8 cellular contexts compared by ENCODE assay signal in the genomic region with DNA sequence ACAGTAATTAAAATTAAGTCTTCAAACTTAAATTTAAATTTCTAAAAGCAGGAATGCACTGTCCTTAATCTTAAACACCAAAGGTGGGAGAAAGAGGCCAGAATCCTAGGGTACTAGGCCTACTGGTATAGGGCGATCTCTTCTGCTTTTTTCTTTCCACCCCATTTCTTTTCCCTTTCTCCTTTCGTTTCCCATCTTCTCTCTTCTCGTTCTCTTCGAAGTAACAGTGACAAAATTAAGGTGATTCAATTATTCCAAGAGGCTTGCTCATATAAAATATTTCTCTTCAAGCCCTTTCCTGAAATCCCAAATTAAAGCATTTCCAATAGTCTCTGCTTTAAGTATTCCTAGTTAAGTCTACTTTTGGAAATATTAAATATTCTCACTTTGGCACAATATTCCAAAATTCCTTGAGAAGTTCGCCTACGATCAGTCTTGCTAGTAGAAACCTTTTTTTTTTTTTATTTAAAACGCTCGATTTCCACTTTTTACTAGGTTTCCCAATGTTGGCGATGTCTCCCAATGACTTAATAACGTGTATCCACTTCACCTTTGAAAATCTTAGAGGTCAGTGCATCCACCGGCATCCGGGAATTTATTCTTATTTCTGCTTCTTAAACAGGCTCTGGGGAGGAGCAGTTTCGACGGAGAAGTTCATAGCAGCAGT. TPM values are rescaled to one million over a fixed set of nuclear protein-coding genes. Genes with fewer than 3 reads are reported as not detected.
DNase-seq lines count a peak whose midpoint lies in the region; ATAC-seq and TF ChIP-seq lines count a peak whose summit lies in the region.

No MANE protein-coding gene starts in this region.

- no peak for TF ChIP-seq CTCF in SK-N-SH (IDR thresholded peaks at IDR 0.05)

- WGBS in SK-N-SH (ENCODE audit: low lambda C conversion rate): 34% methylated on average over 14 of the region's 14 CpGs

- peaks cover 30% of the 10 kb centered on the region for H3K4me1 Mint-ChIP-seq in activated T-helper 17 cell treated with anti-CD3 and anti-CD28 coated beads, Interleukin-2, amount 50 U/mL, for 72 hours
- H3K4me1 Mint-ChIP-seq in immature natural killer cell: peaks cover 44 to 51% of the 10 kb centered on the region in 2 donors

- no peak for DNase-seq in SK-N-SH
- no peak for DNase-seq in immature natural killer cell
- DNase-seq in stimulated activated CD4-positive, alpha-beta T cell treated with anti-CD3 and anti-CD28 coated beads, Interleukin-4, amount 100 ng/mL, for 4 hours: no peak

- H3K79me2 ChIP-seq in SK-N-SH (ENCODE audit: insufficient read depth): peaks cover 36% of the 10 kb centered on the region

- H3K4me2 ChIP-seq in SK-N-SH: peak overlapping the region; percentile 83

- H3K27me3 ChIP-seq in SK-N-SH (ENCODE audit: insufficient read depth) (no peaks in the 10 kb centered on the region), subcutaneous abdominal adipose tissue (ENCODE audit: control insufficient read depth in 5 of 5, insufficient read depth in 4 of 5, low read length in 5 of 5) (no peaks in the 10 kb centered on the region)

- H3K36me3 ChIP-seq in SK-N-SH (replicated peaks in 1 of 2; ENCODE audit: control insufficient read depth in 1 of 2, insufficient read depth in 2 of 2, low read length in 1 of 2) (no peaks in the 10 kb centered on the region), subcutaneous abdominal adipose tissue (ENCODE audit: control insufficient read depth in 5 of 5, insufficient read depth in 5 of 5, low read length in 5 of 5) (no peaks in the 10 kb centered on the region)

- H3K9me3 ChIP-seq in SK-N-SH: no peaks in the 10 kb centered on the region
- H3K9me3 ChIP-seq in subcutaneous abdominal adipose tissue (ENCODE audit: control insufficient read depth in 5 of 5, low read length in 5 of 5): no peaks in the 10 kb centered on the region

- H4K20me1 ChIP-seq in SK-N-SH (ENCODE audit: insufficient read depth): peaks cover 32% of the 10 kb centered on the region

- peak overlapping the region; percentile 69 to 89 for H3K4me3 ChIP-seq in SK-N-SH (ENCODE audit: low read depth in 2 of 2, low read length in 1 of 2)
- peak overlapping the region; percentile 64 to 90 (median 69) for H3K4me3 ChIP-seq in subcutaneous abdominal adipose tissue (ENCODE audit: low read depth in 1 of 5, low read length in 5 of 5)

- peaks cover 11% of the 10 kb centered on the region for H3K36me3 Mint-ChIP-seq in activated T-helper 17 cell treated with anti-CD3 and anti-CD28 coated beads, Interleukin-2, amount 50 U/mL, for 72 hours (ENCODE audit: low read depth)
- H3K36me3 Mint-ChIP-seq in immature natural killer cell: no peaks in the 10 kb centered on the region

- no peak for ATAC-seq in SK-N-SH treated with all-trans-retinoic acid at 6 μM for 48 hours
- ATAC-seq in activated T-helper 17 cell treated with anti-CD3 and anti-CD28 coated beads, Interleukin-2, amount 50 U/mL, for 72 hours (replicated peaks): no peak
- ATAC-seq in GM21447 (IDR thresholded peaks at IDR 0.05; ENCODE audit: unreplicated experiment): no peak
- ATAC-seq in HG02759 (IDR thresholded peaks at IDR 0.05; ENCODE audit: unreplicated experiment): no peak

- CTCF ChIA-PET in SK-N-SH (lab: Yijun Ruan, JAX): no interaction called here

- H3F3A ChIP-seq in SK-N-SH (replicated peaks; ENCODE audit: insufficient read depth): peaks cover 24% of the 10 kb centered on the region

- no peaks in the 10 kb centered on the region for H3K9me2 ChIP-seq in SK-N-SH

- peak overlapping the region; percentile 76; the same call in 1 of the 2 replicates for H3K9ac ChIP-seq in SK-N-SH
- H3K9ac ChIP-seq in subcutaneous abdominal adipose tissue (ENCODE audit: low read length in 5 of 5): peak overlapping the region; percentile 3 to 79 (median 60)

- no peak for TF ChIP-seq RAD21 in SK-N-SH (IDR thresholded peaks at IDR 0.05; ENCODE audit: low read length)

- H3K27ac ChIP-seq in SK-N-SH (ENCODE audit: low read depth in 2 of 2, low read length in 1 of 2): peak overlapping the region; percentile 89 to 95
- peak overlapping the region; percentile 92 for H3K27ac ChIP-seq in subcutaneous abdominal adipose tissue (ENCODE audit: low read depth, low read length)

- H3K9me3 Mint-ChIP-seq in activated T-helper 17 cell treated with anti-CD3 and anti-CD28 coated beads, Interleukin-2, amount 50 U/mL, for 72 hours: no peaks in the 10 kb centered on the region
- H3K9me3 Mint-ChIP-seq in immature natural killer cell: no peaks in the 10 kb centered on the region

- TF ChIP-seq EP300 in SK-N-SH (IDR thresholded peaks at IDR 0.05; ENCODE audit: borderline replicate concordance in 1 of 2, low read depth in 1 of 2, low read length in 1 of 2): no peak

- POLR2A ChIA-PET in SK-N-SH (lab: Yijun Ruan, JAX): no interaction called here

- peak overlapping the region; percentile 96 for H2AFZ ChIP-seq in SK-N-SH (ENCODE audit: low read depth)

- H3K4me1 ChIP-seq in SK-N-SH (ENCODE audit: control insufficient read depth in 1 of 2, insufficient read depth in 2 of 2, low read depth in 1 of 2, low read length in 1 of 2) (peaks cover 14 to 15% of the 10 kb centered on the region in 2 experiments; a peak in 3 of 4 replicates), subcutaneous abdominal adipose tissue (ENCODE audit: control insufficient read depth in 5 of 5, insufficient read depth in 5 of 5, low read length in 5 of 5) (peaks cover 0 to 28% (median 25%) of the 10 kb centered on the region in 5 donors)

- peak overlapping the region; percentile 92 for H3K4me3 Mint-ChIP-seq in activated T-helper 17 cell treated with anti-CD3 and anti-CD28 coated beads, Interleukin-2, amount 50 U/mL, for 72 hours
- peak overlapping the region; percentile 89 to 98 (median 93) for H3K4me3 Mint-ChIP-seq in immature natural killer cell

- no peaks in the 10 kb centered on the region for H3K27me3 Mint-ChIP-seq in activated T-helper 17 cell treated with anti-CD3 and anti-CD28 coated beads, Interleukin-2, amount 50 U/mL, for 72 hours
- peaks cover 14 to 16% (median 15%) of the 10 kb centered on the region in 3 donors for H3K27me3 Mint-ChIP-seq in immature natural killer cell (ENCODE audit: low read depth in 3 of 3)

- H3K27ac Mint-ChIP-seq in activated T-helper 17 cell treated with anti-CD3 and anti-CD28 coated beads, Interleukin-2, amount 50 U/mL, for 72 hours: peak overlapping the region; percentile 97
- H3K27ac Mint-ChIP-seq in immature natural killer cell: peak overlapping the region; percentile 95 to 98 (median 97)

TF ChIP-seq in SK-N-SH, 30 proteins besides CTCF, POLR2A, EP300 and RAD21 (continues in another document):
- TF ChIP-seq, protein P1, sequence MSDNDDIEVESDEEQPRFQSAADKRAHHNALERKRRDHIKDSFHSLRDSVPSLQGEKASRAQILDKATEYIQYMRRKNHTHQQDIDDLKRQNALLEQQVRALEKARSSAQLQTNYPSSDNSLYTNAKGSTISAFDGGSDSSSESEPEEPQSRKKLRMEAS (IDR thresholded peaks at IDR 0.05; ENCODE audit: low read depth): no peak
- TF ChIP-seq YY1 (IDR thresholded peaks at IDR 0.05; ENCODE audit: low read depth): no peak
- no peak for TF ChIP-seq NFIC (IDR thresholded peaks at IDR 0.05; ENCODE audit: borderline replicate concordance)
- no peak for TF ChIP-seq CHD2 (IDR thresholded peaks at IDR 0.05; ENCODE audit: low read length, partially characterized antibody)
- no peak for TF ChIP-seq FOXJ3 (CRISPR knock-in tag; IDR thresholded peaks at IDR 0.05)
- TF ChIP-seq GABPA (IDR thresholded peaks at IDR 0.05; ENCODE audit: low read depth): no peak

TF ChIP-seq in SK-N-SH treated with all-trans-retinoic acid at 6 μM for 48 hours, 23 proteins besides CTCF, POLR2A, EP300 and RAD21:
- TF ChIP-seq ZFP30 (CRISPR knock-in tag; IDR thresholded peaks at IDR 0.05) (no peak), OSR1 (CRISPR knock-in tag; IDR thresholded peaks at IDR 0.05) (no peak), TCF4 (CRISPR knock-in tag; IDR thresholded peaks at IDR 0.05; ENCODE audit: borderline replicate concordance) (no peak), ZNF8 (CRISPR knock-in tag; IDR thresholded peaks at IDR 0.05) (no peak)

RNA-seq across cellular contexts. Expression of a gene that starts 0.8 kb away (rescaled TPM):
- polyA plus RNA-seq in SK-N-SH (2012; rRNA removed) (1.9 and 2.6 TPM in 2 replicates), immature natural killer cell (10 to 100 TPM; 14.1 to 35.1 (median 27.0) TPM)
- 2.4 and 2.6 TPM in 2 replicates for polyA plus RNA-seq in SK-N-SH (2012; cell fraction: cytosol; rRNA removed)
- 3.3 and 4.4 TPM in 2 replicates for polyA plus RNA-seq in SK-N-SH (2012; cell fraction: nucleus; rRNA removed)
- total RNA-seq in activated T-helper 17 cell treated with anti-CD3 and anti-CD28 coated beads, Interleukin-2, amount 50 U/mL, for 72 hours: 10 to 100 TPM; 25.5 to 29.6 TPM
